ENCODE assay signal across 8 cellular contexts in the genomic region with DNA sequence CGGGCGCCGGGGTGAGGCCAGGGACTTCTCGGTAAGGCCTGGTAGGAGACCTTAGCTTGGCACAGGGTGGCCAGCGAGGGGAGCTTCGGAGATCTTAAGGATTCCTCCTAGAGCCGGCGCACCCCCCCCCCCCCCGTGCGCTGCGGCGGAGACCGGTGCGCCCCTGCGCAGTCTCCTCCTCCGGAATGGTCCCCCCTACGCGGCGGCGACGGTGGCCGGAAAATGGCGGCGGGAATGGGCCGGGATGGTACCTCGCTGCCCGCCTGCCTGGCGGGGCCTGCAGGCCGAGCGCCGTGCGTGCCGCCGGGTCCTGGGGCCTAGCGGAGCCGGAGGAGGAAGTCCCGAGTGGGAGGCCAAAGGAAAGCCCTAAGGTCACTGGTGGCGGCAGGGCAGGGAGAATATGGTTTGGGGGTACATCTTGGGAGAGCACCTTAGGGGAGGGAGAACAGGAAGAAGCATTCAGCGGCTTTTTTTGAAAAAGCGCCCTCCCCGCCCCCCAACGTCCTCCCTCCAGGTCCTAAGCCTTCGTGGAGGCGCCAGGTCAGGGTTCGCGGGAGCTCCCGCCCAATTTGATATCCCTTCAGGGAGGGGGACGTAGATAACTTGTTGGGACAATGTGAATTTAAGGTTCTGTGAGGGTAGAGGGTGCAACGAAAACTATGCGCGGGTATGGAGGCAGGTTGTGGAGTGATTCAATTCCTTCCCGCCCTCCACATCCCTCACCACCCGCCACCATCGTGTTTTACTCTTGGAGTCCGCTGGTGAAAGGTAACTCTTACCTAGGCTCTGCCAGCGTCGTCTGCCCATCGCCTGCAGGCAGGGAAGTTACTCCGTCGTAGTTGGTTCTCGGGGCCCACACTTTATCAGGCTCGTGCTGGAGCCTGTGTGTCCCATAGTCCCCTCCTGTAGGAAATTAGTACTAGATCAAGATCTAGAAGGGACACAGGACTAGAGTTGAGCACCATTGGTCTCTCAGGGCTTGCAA. TPM values are rescaled to one million over a fixed set of nuclear protein-coding genes. Genes with fewer than 3 reads are reported as not detected.
A peak's percentile ranks its signal among the peaks of the same experiment; 100 is the strongest.
DNase-seq lines count a peak whose midpoint lies in the region; ATAC-seq and TF ChIP-seq lines count a peak whose summit lies in the region.

No MANE protein-coding gene starts in this region.

- H3K9me3 ChIP-seq in SJSA1 (replicated peaks) (0 out of 2 replicates have a peak, but pooled peaks cover 2% of the 10 kb centered on the region), mammary epithelial cell (replicated peaks; ENCODE audit: insufficient read depth, low read length) (no peaks in the 10 kb centered on the region)

- H3K27ac ChIP-seq in SJSA1 (peak overlapping the region; percentile 53), mammary epithelial cell (ENCODE audit: insufficient read depth, low read depth, low read length) (peak overlapping the region; percentile 82), layer of hippocampus (ENCODE audit: low read depth, low read length) (peak overlapping the region; percentile 87)

- peaks cover 18% of the 10 kb centered on the region for H3K4me1 ChIP-seq in SJSA1 (replicated peaks)
- H3K4me1 ChIP-seq in mammary epithelial cell (ENCODE audit: insufficient read depth, low read length) = peaks cover 17% of the 10 kb centered on the region

- peak overlapping the region; percentile 80 for H2AFZ ChIP-seq in mammary epithelial cell (ENCODE audit: low read depth, low read length)

- CTCF ChIA-PET in mammary epithelial cell (lab: Charles Lee; ENCODE audit: low non-redundant PET) = interaction anchor here (0.7 kb wide), 1 partner anchor 11 kb away, joined by 8 read pairs; no protein-coding TSS in a partner anchor

- no peaks in the 10 kb centered on the region for H3K27me3 ChIP-seq in SJSA1 (replicated peaks)
- no peaks in the 10 kb centered on the region for H3K27me3 ChIP-seq in mammary epithelial cell (ENCODE audit: insufficient read depth, low read length)
- H3K27me3 ChIP-seq in layer of hippocampus (ENCODE audit: control insufficient read depth, insufficient read depth, low read length) = no peaks in the 10 kb centered on the region

- H3K4me2 ChIP-seq in mammary epithelial cell (ENCODE audit: insufficient read depth, low read depth, low read length) = peak overlapping the region; percentile 89

- H3K9ac ChIP-seq in mammary epithelial cell (ENCODE audit: insufficient read depth, low read length) = peak overlapping the region; percentile 91

- no TSS peak for BruUV-seq in mammary epithelial cell (replicated peaks; lab: Mats Ljungman, UMichigan)

- H3K36me3 ChIP-seq in SJSA1 (peaks cover 55% of the 10 kb centered on the region), mammary epithelial cell (ENCODE audit: insufficient read depth, low read length) (peaks cover 26% of the 10 kb centered on the region)

- peak; percentile 59 for DNase-seq in AG20443 (ENCODE audit: low spot score)
- DNase-seq in SJSA1 (ENCODE audit: low read depth in 1 of 2, low spot score in 2 of 2) = peak in 1 of 2 experiments; percentile 12
- DNase-seq in mammary epithelial cell = peak; percentile 42
- DNase-seq in stimulated activated CD8-positive, alpha-beta memory T cell treated with anti-CD3 and anti-CD28 coated beads, Interleukin-4, amount 100 ng/mL, for 48 hours = peak; percentile 51
- DNase-seq in DMS153 (lab: John Stamatoyannopoulos, UW) = no peak

- H4K20me1 ChIP-seq in mammary epithelial cell (ENCODE audit: insufficient read depth, low read length) = no peaks in the 10 kb centered on the region

- no peak for TF ChIP-seq CTCF in mammary epithelial cell (conservative IDR thresholded peaks at IDR 0.05 in 1 of 2, IDR thresholded peaks at IDR 0.05 in 1 of 2; ENCODE audit: extremely low read depth in 1 of 2, insufficient read depth in 1 of 2, low read depth in 1 of 2, low read length in 2 of 2)

- intact Hi-C loops in mammary epithelial cell (cut with micrococcal nuclease) = loop anchor here (2.0 kb wide), 3 partner anchors 227 to 493 kb away; no protein-coding TSS in a partner anchor

- H3K79me2 ChIP-seq in mammary epithelial cell (ENCODE audit: insufficient read depth, low read length) = peaks cover 62% of the 10 kb centered on the region

- in situ Hi-C loops in mammary epithelial cell (cut with MboI; ENCODE audit: low sequenced_read_pairs in 2 of 2) = loop anchor here in 1 of 2 donors (25.0 kb wide), 2 partner anchors 231 to 456 kb away; partner anchors contain the start of genes IFNLR1, NIPAL3 and STPG1

- dilution Hi-C loops in mammary epithelial cell (cut with HindIII; ENCODE audit: low sequenced_read_pairs) = no loop called here

- 3% methylated on average over 13 of the region's 62 CpGs for WGBS in mammary epithelial cell (ENCODE audit: low coverage, missing lambda C conversion rate)

- ATAC-seq in GM18508 (IDR thresholded peaks at IDR 0.05; ENCODE audit: insufficient read depth, unreplicated experiment) (peak; percentile 11), HG03045 (IDR thresholded peaks at IDR 0.05; ENCODE audit: unreplicated experiment) (peak; percentile 28)

- H3K4me3 ChIP-seq in SJSA1 = peak overlapping the region; percentile 55
- peak overlapping the region; percentile 69 to 99 (median 88) for H3K4me3 ChIP-seq in mammary epithelial cell (replicated peaks in 1 of 3; ENCODE audit: insufficient read depth in 1 of 3, low read depth in 2 of 3, low read length in 3 of 3)

RNA-seq across cellular contexts. Expression of gene SRRM1, which starts 0.6 kb away (rescaled TPM):
- 30.1 and 35.9 TPM in 2 replicates for total RNA-seq in SJSA1 (2014; rRNA removed; shearing (Covaris generic))
- 100 to 1,000 TPM in 1 of 2 donors, 10 to 100 TPM in 1; 56.0 to 146 TPM for total RNA-seq in mammary epithelial cell
- 67.2 TPM for polyA plus RNA-seq in mammary epithelial cell
- polyA minus RNA-seq in mammary epithelial cell = 97.4 TPM
